In genomic region chr3:43180027-43180426, GRCh38 we compare ENCODE assay signal across 8 cellular contexts.
DNase-seq lines count a peak whose midpoint lies in the region; TF ChIP-seq lines count a peak whose summit lies in the region.

No MANE protein-coding gene starts in this region.

- TF ChIP-seq RAD21 in liver (IDR thresholded peaks at IDR 0.05) = peak; percentile 7 to 31

- H2BK15ac ChIP-seq in neuronal stem cell (ENCODE audit: low read length) = no peak overlapping the region

- no peaks in the 10 kb centered on the region for H3K9me3 ChIP-seq in MM.1S (replicated peaks; ENCODE audit: insufficient read depth, low read length)
- peaks cover 3% of the 10 kb centered on the region for H3K9me3 ChIP-seq in adipocyte (ENCODE audit: control insufficient read depth, low read length)
- no peaks in the 10 kb centered on the region for H3K9me3 ChIP-seq in liver (ENCODE audit: control insufficient read depth in 4 of 4, low read length in 3 of 4)
- no peaks in the 10 kb centered on the region for H3K9me3 ChIP-seq in neuronal stem cell (replicated peaks in 1 of 2; ENCODE audit: control insufficient read depth in 2 of 2, insufficient read depth in 1 of 2, low read depth in 1 of 2, low read length in 2 of 2)

- H4K91ac ChIP-seq in neuronal stem cell (ENCODE audit: low read depth, low read length, poor library complexity) = no peak overlapping the region

- H2BK5ac ChIP-seq in neuronal stem cell (ENCODE audit: low read length) = no peak overlapping the region

- no peak overlapping the region for H3K14ac ChIP-seq in neuronal stem cell (ENCODE audit: low read length)

- H3K4me2 ChIP-seq in MM.1S (ENCODE audit: low read depth, low read length) = peak overlapping the region; percentile 70
- H3K4me2 ChIP-seq in neuronal stem cell (ENCODE audit: insufficient read depth, low read length, poor library complexity, severe bottlenecking) = no peak overlapping the region

- H2BK120ac ChIP-seq in neuronal stem cell (ENCODE audit: low read depth, low read length) = no peak overlapping the region

- WGBS in liver = 19% methylated on average over 4 of the region's 4 CpGs
- WGBS in neuronal stem cell (ENCODE audit: extremely low coverage in 2 of 2, insufficient read length in 2 of 2, insufficient replicate concordance in 1 of 2), 2 donors = no CpG with 5 or more reads among the region's 4 CpGs

- no peak overlapping the region for H2AK5ac ChIP-seq in neuronal stem cell (ENCODE audit: low read depth, low read length)

- no peaks in the 10 kb centered on the region for H3K79me2 ChIP-seq in MM.1S (ENCODE audit: low read length)

- H3K4me1 ChIP-seq in MM.1S (ENCODE audit: low read length) (peaks cover 27% of the 10 kb centered on the region), adipocyte (ENCODE audit: control insufficient read depth, insufficient read depth, low read length) (peaks cover 5% of the 10 kb centered on the region), liver (ENCODE audit: control insufficient read depth in 4 of 4, insufficient read depth in 4 of 4, low read length in 3 of 4) (peaks cover 25 to 47% (median 39%) of the 10 kb centered on the region in 4 donors), neuronal stem cell (ENCODE audit: control insufficient read depth in 2 of 2, insufficient read depth in 1 of 2, low read depth in 1 of 2, low read length in 2 of 2) (no peaks in the 10 kb centered on the region)

- H3K79me1 ChIP-seq in neuronal stem cell (ENCODE audit: low read depth, low read length) = no peaks in the 10 kb centered on the region

- H3K36me3 ChIP-seq in MM.1S (replicated peaks; ENCODE audit: insufficient read depth, low read length) (no peaks in the 10 kb centered on the region), adipocyte (ENCODE audit: control insufficient read depth, insufficient read depth, low read length, severe bottlenecking) (no peaks in the 10 kb centered on the region), liver (ENCODE audit: control insufficient read depth in 4 of 4, insufficient read depth in 3 of 4, low read depth in 1 of 4, low read length in 3 of 4) (no peaks in the 10 kb centered on the region), neuronal stem cell (replicated peaks in 1 of 2; ENCODE audit: control insufficient read depth in 2 of 2, insufficient read depth in 2 of 2, low read length in 2 of 2) (no peaks in the 10 kb centered on the region), H7 (replicated peaks; ENCODE audit: control insufficient read depth, insufficient read depth, low read length) (no peaks in the 10 kb centered on the region)

- H3K9me2 ChIP-seq in MM.1S (replicated peaks; ENCODE audit: insufficient read depth, low read length) = no peaks in the 10 kb centered on the region

- peak; percentile 72 for DNase-seq in activated effector memory CD4-positive, alpha-beta T cell treated with anti-CD3 and anti-CD28 coated beads, Interleukin-2, amount 50 U/mL, for 16 hours
- no peak for DNase-seq in activated effector memory CD4-positive, alpha-beta T cell treated with Interleukin-2 at 50 U/mL for 16 hours
- peak; percentile 81 for DNase-seq in MM.1S
- peak; percentile 88 for DNase-seq in adipocyte (ENCODE audit: low read depth)
- no peak for DNase-seq in neuronal stem cell (ENCODE audit: low spot score)
- no peak for DNase-seq in H7
- no peak for DNase-seq in NCI-H345 (lab: John Stamatoyannopoulos, UW)

- peaks cover 9% of the 10 kb centered on the region; the same call in 1 of the 2 replicates for H3F3A ChIP-seq in MM.1S (ENCODE audit: insufficient read depth, low read length)

- H2BK12ac ChIP-seq in neuronal stem cell (ENCODE audit: low read length) = no peak overlapping the region

- TF ChIP-seq CTCF in MM.1S (IDR thresholded peaks at IDR 0.05; ENCODE audit: low read length) = no peak
- TF ChIP-seq CTCF in liver (IDR thresholded peaks at IDR 0.05; ENCODE audit: low read depth, low read length, missing input control) = no peak

- no peak overlapping the region for H3K4ac ChIP-seq in neuronal stem cell (ENCODE audit: low read length)

- no peaks in the 10 kb centered on the region for H3K27me3 ChIP-seq in MM.1S (replicated peaks; ENCODE audit: insufficient read depth, low read length)
- peaks cover 3% of the 10 kb centered on the region for H3K27me3 ChIP-seq in adipocyte (replicated peaks; ENCODE audit: control insufficient read depth, insufficient read depth, low read length)
- H3K27me3 ChIP-seq in liver (ENCODE audit: control insufficient read depth in 4 of 4, insufficient read depth in 4 of 4, low read length in 3 of 4) = no peaks in the 10 kb centered on the region
- peaks cover 0 to 4% (median 0%) of the 10 kb centered on the region in 3 experiments for H3K27me3 ChIP-seq in neuronal stem cell (ENCODE audit: control insufficient read depth in 3 of 3, insufficient read depth in 3 of 3, low read depth in 1 of 3, low read length in 3 of 3)
- no peaks in the 10 kb centered on the region for H3K27me3 ChIP-seq in H7 (ENCODE audit: control insufficient read depth, insufficient read depth, low read length)

- H3K9ac ChIP-seq in MM.1S (ENCODE audit: low read length) (peak overlapping the region; percentile 45; the same call in 1 of the 2 replicates), adipocyte (ENCODE audit: low read length) (no peak overlapping the region), liver (ENCODE audit: low read depth in 1 of 2, low read length in 2 of 2) (no peak overlapping the region), neuronal stem cell (ENCODE audit: low read depth, low read length, poor library complexity) (no peak overlapping the region)

- H3K23ac ChIP-seq in neuronal stem cell (ENCODE audit: low read depth, low read length, poor library complexity) = no peak overlapping the region

- no peak overlapping the region for H3K18ac ChIP-seq in neuronal stem cell (ENCODE audit: low read length)

- peak overlapping the region; percentile 79 for H2AFZ ChIP-seq in MM.1S (ENCODE audit: low read length)
- H2AFZ ChIP-seq in neuronal stem cell (ENCODE audit: low read length) = no peak overlapping the region

- H4K20me1 ChIP-seq in MM.1S (ENCODE audit: insufficient read depth, low read length) = no peaks in the 10 kb centered on the region

- H3K27ac ChIP-seq in MM.1S (ENCODE audit: low read length) (peak overlapping the region; percentile 91), liver (ENCODE audit: low read depth in 1 of 2, low read length in 2 of 2) (peak overlapping the region; percentile 76 to 89), neuronal stem cell (replicated peaks; ENCODE audit: low read length) (no peak overlapping the region)

- H3K4me3 ChIP-seq in MM.1S (ENCODE audit: low read length) (peak overlapping the region; percentile 26), adipocyte (ENCODE audit: low read length) (no peak overlapping the region), liver (ENCODE audit: low read depth in 1 of 3, low read length in 3 of 3) (no peak overlapping the region), neuronal stem cell (ENCODE audit: low read length in 2 of 2) (no peak overlapping the region), H7 (ENCODE audit: insufficient read depth, low read depth, low read length) (no peak overlapping the region)

- H4K8ac ChIP-seq in neuronal stem cell (ENCODE audit: low read depth, low read length) = no peak overlapping the region

TF ChIP-seq in liver, 16 proteins besides CTCF, POLR2A, EP300 and RAD21:
- TF ChIP-seq, protein P1, sequence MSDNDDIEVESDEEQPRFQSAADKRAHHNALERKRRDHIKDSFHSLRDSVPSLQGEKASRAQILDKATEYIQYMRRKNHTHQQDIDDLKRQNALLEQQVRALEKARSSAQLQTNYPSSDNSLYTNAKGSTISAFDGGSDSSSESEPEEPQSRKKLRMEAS (IDR thresholded peaks at IDR 0.05) = peak; percentile 34
- TF ChIP-seq HNF4G (IDR thresholded peaks at IDR 0.05) (no peak), SP1 (IDR thresholded peaks at IDR 0.05) (peak; percentile 31), EGR1 (IDR thresholded peaks at IDR 0.05; ENCODE audit: low read depth in 2 of 2) (peak in 1 of 2 donors; percentile 28), TAF1 (conservative IDR thresholded peaks at IDR 0.05) (no peak), RXRA (IDR thresholded peaks at IDR 0.05) (peak; percentile 50 to 80), HNF4A (conservative IDR thresholded peaks at IDR 0.05) (peak; percentile 34 to 52), JUND (IDR thresholded peaks at IDR 0.05) (peak in 1 of 2 donors; percentile 24), NR2F2 (IDR thresholded peaks at IDR 0.05) (peak; percentile 81)

Comparison
In these comparisons a context has a peak if more than half of its experiments do, and no peak if none do; other contexts are left out.
1. DNase-seq: peak in activated effector memory CD4-positive, alpha-beta T cell treated with anti-CD3 and anti-CD28 coated beads, Interleukin-2, amount 50 U/mL, for 16 hours (single experiment), MM.1S (single experiment) and adipocyte (single experiment); none in activated effector memory CD4-positive, alpha-beta T cell treated with Interleukin-2 at 50 U/mL for 16 hours (single experiment), neuronal stem cell (single experiment), H7 (single experiment) and NCI-H345 (single experiment).